14 cellular contexts compared by ENCODE assay signal in the genomic region with DNA sequence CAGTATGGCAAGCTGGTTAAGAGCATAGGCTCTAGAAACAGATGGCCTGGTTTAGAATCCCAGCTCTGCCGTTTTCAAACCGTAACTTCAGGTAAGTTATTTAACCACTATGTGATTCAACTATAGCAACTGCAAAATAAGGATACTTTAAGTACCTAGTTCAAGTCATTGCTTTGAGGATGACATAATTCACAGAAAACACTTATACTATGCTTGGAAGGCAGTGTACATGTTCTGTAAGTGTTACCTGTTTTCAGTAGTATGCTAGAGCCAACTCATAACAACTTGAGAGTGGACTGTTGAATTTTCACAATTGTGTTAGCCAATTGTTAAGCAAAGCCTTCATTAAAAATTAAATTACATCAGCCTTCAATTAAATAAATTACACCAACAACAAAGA.
DNase-seq lines count a peak whose midpoint lies in the region; ATAC-seq, FAIRE-seq and TF ChIP-seq lines count a peak whose summit lies in the region.
"Had no signal": no experiment of that assay in that cellular context is flagged by ENCODE, and none has a peak within 500 bp of the region (broad histone marks: within the 10 kb centered on the region; RNA-seq: fewer than 3 reads in every experiment).

No MANE protein-coding gene starts in this region.

- peak; percentile 70 for FAIRE-seq in GM12891 (lab: Jason Lieb, UNC)

- peaks cover 0 to 3% of the 10 kb centered on the region in 2 donors for H3K36me3 Mint-ChIP-seq in CD14-positive monocyte
- H3K36me3 Mint-ChIP-seq: CD8-positive, alpha-beta memory T cell had no signal

- no peaks in the 10 kb centered on the region for H3K4me1 Mint-ChIP-seq in CD14-positive monocyte
- H3K4me1 Mint-ChIP-seq: CD8-positive, alpha-beta memory T cell had no signal

- no peaks in the 10 kb centered on the region for H3K36me3 ChIP-seq in lower lobe of right lung

- H3K27me3 Mint-ChIP-seq in CD14-positive monocyte (ENCODE audit: low read depth in 3 of 3): peaks cover 0 to 3% (median 0%) of the 10 kb centered on the region in 3 donors
- H3K27me3 Mint-ChIP-seq: CD8-positive, alpha-beta memory T cell had no signal

- peak; percentile 43 to 66 for ATAC-seq in lower lobe of right lung
- ATAC-seq in GM19324 (IDR thresholded peaks at IDR 0.05; ENCODE audit: low FRiP score, unreplicated experiment): no peak
- ATAC-seq in GM18520 (IDR thresholded peaks at IDR 0.05; ENCODE audit: unreplicated experiment): no peak

- H3K27ac ChIP-seq in angular gyrus (ENCODE audit: low read depth, low read length) (peak overlapping the region; percentile 87), lower lobe of right lung (no peak overlapping the region)
- H3K27ac ChIP-seq: 22Rv1, PC-9 had no signal

- H3K4me3 ChIP-seq in lower lobe of right lung: no peak overlapping the region
- H3K4me3 ChIP-seq: PC-9 had no signal

- no peaks in the 10 kb centered on the region for H3K4me1 ChIP-seq in lower lobe of right lung

- H3K9me3 ChIP-seq in lower lobe of right lung: no peaks in the 10 kb centered on the region

- TF ChIP-seq POLR2A in GM12891 (IDR thresholded peaks at IDR 0.05; ENCODE audit: low read depth, low read length): no peak

- TF ChIP-seq CTCF in lower lobe of right lung (IDR thresholded peaks at IDR 0.05) (no peak), CD14-positive monocyte (IDR thresholded peaks at IDR 0.05) (no peak)

- H3K4me3 Mint-ChIP-seq in CD14-positive monocyte: no peak overlapping the region
- H3K4me3 Mint-ChIP-seq: CD8-positive, alpha-beta memory T cell had no signal

- H3K9me3 Mint-ChIP-seq in CD14-positive monocyte: peaks cover 0 to 7% (median 3%) of the 10 kb centered on the region in 7 donors
- H3K9me3 Mint-ChIP-seq: CD8-positive, alpha-beta memory T cell had no signal

- no peak overlapping the region for H3K27ac Mint-ChIP-seq in CD14-positive monocyte
- H3K27ac Mint-ChIP-seq: CD8-positive, alpha-beta memory T cell had no signal

- H3K27me3 ChIP-seq in lower lobe of right lung (ENCODE audit: low read depth): no peaks in the 10 kb centered on the region

- peak; percentile 55 for DNase-seq in DMS 273 (lab: John Stamatoyannopoulos, UW; ENCODE audit: unreplicated experiment)
- DNase-seq in DMS 273 treated with DMSO at 0.1 percent for 48 hours (lab: John Stamatoyannopoulos, UW): no peak
- no peak for DNase-seq in GM12891 (ENCODE audit: insufficient read length, low spot score)
- DNase-seq in lower lobe of right lung: no peak
- no peak for DNase-seq in CD14-positive monocyte (ENCODE audit: low spot score)
- DNase-seq: CD8-positive, alpha-beta memory T cell; NCI-H1048; NCI-H1694; NCI-H510A; PC-9 had no signal

- intact Hi-C loops in lower lobe of right lung (cut with DNase I): no loop called here
- intact Hi-C loops in CD14-positive monocyte (cut with micrococcal nuclease): no loop called here

TF ChIP-seq in GM12891, 5 proteins besides CTCF, POLR2A, EP300 and RAD21:
- no peak for TF ChIP-seq POLR2AphosphoS5 (IDR thresholded peaks at IDR 0.05; ENCODE audit: low read depth, low read length)
- TF ChIP-seq TAF1 (IDR thresholded peaks at IDR 0.05; ENCODE audit: low read depth, low read length): no peak
- no peak for TF ChIP-seq POU2F2 (IDR thresholded peaks at IDR 0.05; ENCODE audit: low read depth, low read length)
- TF ChIP-seq PAX5 (IDR thresholded peaks at IDR 0.05; ENCODE audit: insufficient read depth, low read length, severe bottlenecking): no peak
- no peak for TF ChIP-seq SPI1 (IDR thresholded peaks at IDR 0.05; ENCODE audit: low read depth, low read length)

Comparison
In these comparisons a context has a peak if more than half of its experiments do, and no peak if none do; other contexts are left out.
1. ATAC-seq: peak in lower lobe of right lung (2 of 2); none in GM19324 (single experiment) and GM18520 (single experiment).